ENCODE assay signal across 1 cellular context in genomic region chr16:5709889-5710288, GRCh38.
TF ChIP-seq lines count a peak whose summit lies in the region.

No MANE protein-coding gene starts in this region.

TF ChIP-seq in IMR-90, 13 proteins besides CTCF, POLR2A, EP300 and RAD21 (continued from another document):
- no peak for TF ChIP-seq MXI1 (IDR thresholded peaks at IDR 0.05; ENCODE audit: borderline replicate concordance, low read depth, low read length)
